Comparison of ENCODE assay signal across 1 cellular context in the genomic region with DNA sequence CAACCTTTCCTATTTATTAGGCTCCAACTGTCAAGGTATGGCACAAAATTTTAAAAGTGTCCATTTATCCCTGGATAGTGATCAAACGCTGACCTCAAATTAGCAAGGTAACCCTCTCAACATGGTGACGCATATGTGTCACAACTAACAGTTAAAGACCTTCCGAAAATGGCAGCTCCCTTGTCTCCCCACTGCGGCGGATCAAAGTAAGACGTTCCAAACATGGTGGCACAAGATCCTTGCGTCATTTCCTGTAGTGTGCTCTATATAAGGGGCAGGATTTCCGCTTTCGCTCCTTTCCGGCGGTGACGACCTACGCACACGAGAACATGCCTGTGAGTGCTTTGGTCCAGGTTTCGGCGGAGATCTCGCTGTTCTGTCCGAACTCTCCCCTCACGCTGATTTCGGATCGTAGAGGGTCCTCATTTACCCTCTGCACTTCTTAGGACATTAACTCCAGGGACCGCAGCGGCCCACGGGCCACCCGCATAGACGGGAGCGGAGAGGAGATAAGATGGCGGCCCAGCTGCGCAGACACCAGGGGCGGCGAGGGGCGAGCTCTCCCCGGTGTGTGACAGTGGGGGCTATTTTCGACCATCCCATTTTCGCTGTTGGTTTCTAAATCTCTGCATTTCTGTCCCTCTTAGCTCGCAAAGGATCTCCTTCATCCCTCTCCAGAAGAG.
TF ChIP-seq lines count a peak whose summit lies in the region.

A gene (plus strand): TSS at position 295 of the 683 bp plus-strand sequence. CDS start 35 bp downstream, at position 330.

TF ChIP-seq in HepG2, 621 proteins besides CTCF, POLR2A, EP300 and RAD21 (continued from another document and continues in another):
- TF ChIP-seq, protein P1, sequence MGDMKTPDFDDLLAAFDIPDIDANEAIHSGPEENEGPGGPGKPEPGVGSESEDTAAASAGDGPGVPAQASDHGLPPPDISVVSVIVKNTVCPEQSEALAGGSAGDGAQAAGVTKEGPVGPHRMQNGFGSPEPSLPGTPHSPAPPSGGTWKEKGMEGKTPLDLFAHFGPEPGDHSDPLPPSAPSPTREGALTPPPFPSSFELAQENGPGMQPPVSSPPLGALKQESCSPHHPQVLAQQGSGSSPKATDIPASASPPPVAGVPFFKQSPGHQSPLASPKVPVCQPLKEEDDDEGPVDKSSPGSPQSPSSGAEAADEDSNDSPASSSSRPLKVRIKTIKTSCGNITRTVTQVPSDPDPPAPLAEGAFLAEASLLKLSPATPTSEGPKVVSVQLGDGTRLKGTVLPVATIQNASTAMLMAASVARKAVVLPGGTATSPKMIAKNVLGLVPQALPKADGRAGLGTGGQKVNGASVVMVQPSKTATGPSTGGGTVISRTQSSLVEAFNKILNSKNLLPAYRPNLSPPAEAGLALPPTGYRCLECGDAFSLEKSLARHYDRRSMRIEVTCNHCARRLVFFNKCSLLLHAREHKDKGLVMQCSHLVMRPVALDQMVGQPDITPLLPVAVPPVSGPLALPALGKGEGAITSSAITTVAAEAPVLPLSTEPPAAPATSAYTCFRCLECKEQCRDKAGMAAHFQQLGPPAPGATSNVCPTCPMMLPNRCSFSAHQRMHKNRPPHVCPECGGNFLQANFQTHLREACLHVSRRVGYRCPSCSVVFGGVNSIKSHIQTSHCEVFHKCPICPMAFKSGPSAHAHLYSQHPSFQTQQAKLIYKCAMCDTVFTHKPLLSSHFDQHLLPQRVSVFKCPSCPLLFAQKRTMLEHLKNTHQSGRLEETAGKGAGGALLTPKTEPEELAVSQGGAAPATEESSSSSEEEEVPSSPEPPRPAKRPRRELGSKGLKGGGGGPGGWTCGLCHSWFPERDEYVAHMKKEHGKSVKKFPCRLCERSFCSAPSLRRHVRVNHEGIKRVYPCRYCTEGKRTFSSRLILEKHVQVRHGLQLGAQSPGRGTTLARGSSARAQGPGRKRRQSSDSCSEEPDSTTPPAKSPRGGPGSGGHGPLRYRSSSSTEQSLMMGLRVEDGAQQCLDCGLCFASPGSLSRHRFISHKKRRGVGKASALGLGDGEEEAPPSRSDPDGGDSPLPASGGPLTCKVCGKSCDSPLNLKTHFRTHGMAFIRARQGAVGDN (CRISPR knock-in tag; IDR thresholded peaks at IDR 0.05), result peak; percentile 80
- peak; percentile 81 for TF ChIP-seq HCFC1 (IDR thresholded peaks at IDR 0.05; ENCODE audit: low read depth, low read length)
- peak; percentile 67 for TF ChIP-seq ZNF781 (CRISPR knock-in tag; IDR thresholded peaks at IDR 0.05; ENCODE audit: borderline replicate concordance, not compliant biosample characterization)
- TF ChIP-seq BORCS8-MEF2B (CRISPR knock-in tag; IDR thresholded peaks at IDR 0.05), result peak; percentile 81
- TF ChIP-seq, protein P2, sequence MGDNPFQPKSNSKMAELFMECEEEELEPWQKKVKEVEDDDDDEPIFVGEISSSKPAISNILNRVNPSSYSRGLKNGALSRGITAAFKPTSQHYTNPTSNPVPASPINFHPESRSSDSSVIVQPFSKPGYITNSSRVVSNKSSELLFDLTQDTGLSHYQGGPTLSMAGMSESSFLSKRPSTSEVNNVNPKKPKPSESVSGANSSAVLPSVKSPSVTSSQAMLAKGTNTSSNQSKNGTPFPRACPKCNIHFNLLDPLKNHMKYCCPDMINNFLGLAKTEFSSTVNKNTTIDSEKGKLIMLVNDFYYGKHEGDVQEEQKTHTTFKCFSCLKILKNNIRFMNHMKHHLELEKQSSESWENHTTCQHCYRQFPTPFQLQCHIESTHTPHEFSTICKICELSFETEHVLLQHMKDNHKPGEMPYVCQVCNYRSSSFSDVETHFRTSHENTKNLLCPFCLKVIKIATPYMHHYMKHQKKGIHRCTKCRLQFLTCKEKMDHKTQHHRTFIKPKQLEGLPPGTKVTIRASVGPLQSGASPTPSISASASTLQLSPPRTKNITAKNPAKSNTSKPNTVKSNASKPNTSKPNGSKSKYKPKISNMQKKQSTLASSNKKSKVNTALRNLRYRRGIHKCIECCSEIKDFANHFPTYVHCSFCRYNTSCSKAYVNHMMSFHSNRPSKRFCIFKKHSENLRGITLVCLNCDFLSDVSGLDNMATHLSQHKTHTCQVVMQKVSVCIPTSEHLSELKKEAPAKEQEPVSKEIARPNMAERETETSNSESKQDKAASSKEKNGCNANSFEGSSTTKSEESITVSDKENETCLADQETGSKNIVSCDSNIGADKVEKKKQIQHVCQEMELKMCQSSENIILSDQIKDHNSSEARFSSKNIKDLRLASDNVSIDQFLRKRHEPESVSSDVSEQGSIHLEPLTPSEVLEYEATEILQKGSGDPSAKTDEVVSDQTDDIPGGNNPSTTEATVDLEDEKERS (CRISPR knock-in tag; IDR thresholded peaks at IDR 0.05), result peak; percentile 86
- TF ChIP-seq CREB1 (IDR thresholded peaks at IDR 0.05), result peak; percentile 96
- TF ChIP-seq CREB1 (CRISPR knock-in tag; IDR thresholded peaks at IDR 0.05), result peak; percentile 99
- 0 out of 2 replicates have a peak, but pooled peaks have one; percentile 28 for TF ChIP-seq ZNF775 (CRISPR knock-in tag; IDR thresholded peaks at IDR 0.05; ENCODE audit: borderline replicate concordance)
- TF ChIP-seq, protein P3, sequence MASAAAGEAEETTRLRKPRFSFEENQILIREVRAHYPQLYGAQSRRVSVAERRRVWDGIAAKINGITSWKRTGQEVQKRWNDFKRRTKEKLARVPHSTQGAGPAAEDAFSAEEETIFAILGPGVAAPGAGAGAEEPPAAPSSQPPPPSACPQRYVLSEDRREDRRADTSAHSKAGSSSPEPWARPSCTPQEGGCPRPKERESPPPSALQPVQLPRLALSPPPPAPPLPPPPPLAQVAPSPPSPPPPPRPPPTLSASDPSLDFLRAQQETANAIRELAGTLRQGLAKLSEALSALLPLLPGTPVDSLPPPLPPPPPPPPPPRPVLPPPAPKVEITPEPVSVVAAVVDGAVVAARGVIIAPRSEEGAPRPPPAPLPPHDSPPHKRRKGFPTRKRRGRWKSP (CRISPR knock-in tag; IDR thresholded peaks at IDR 0.05), result peak; percentile 35
- peak; percentile 65; the same call in 1 of the 2 replicates for TF ChIP-seq ZNF773 (CRISPR knock-in tag; IDR thresholded peaks at IDR 0.05; ENCODE audit: borderline replicate concordance)
- TF ChIP-seq, protein P4, sequence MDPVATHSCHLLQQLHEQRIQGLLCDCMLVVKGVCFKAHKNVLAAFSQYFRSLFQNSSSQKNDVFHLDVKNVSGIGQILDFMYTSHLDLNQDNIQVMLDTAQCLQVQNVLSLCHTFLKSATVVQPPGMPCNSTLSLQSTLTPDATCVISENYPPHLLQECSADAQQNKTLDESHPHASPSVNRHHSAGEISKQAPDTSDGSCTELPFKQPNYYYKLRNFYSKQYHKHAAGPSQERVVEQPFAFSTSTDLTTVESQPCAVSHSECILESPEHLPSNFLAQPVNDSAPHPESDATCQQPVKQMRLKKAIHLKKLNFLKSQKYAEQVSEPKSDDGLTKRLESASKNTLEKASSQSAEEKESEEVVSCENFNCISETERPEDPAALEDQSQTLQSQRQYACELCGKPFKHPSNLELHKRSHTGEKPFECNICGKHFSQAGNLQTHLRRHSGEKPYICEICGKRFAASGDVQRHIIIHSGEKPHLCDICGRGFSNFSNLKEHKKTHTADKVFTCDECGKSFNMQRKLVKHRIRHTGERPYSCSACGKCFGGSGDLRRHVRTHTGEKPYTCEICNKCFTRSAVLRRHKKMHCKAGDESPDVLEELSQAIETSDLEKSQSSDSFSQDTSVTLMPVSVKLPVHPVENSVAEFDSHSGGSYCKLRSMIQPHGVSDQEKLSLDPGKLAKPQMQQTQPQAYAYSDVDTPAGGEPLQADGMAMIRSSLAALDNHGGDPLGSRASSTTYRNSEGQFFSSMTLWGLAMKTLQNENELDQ (CRISPR knock-in tag; IDR thresholded peaks at IDR 0.05; ENCODE audit: borderline replicate concordance), result peak; percentile 88; the same call in 1 of the 2 replicates
- no peak for TF ChIP-seq ZNF557 (CRISPR knock-in tag; IDR thresholded peaks at IDR 0.05)
- TF ChIP-seq ZFY (CRISPR knock-in tag; IDR thresholded peaks at IDR 0.05), result peak; percentile 92
- peak; percentile 85 for TF ChIP-seq ZNF777 (CRISPR knock-in tag; IDR thresholded peaks at IDR 0.05)
- TF ChIP-seq ZNF296 (CRISPR knock-in tag; conservative IDR thresholded peaks at IDR 0.05), result no peak
- TF ChIP-seq ZFP41 (CRISPR knock-in tag; IDR thresholded peaks at IDR 0.05; ENCODE audit: borderline replicate concordance), result no peak
- TF ChIP-seq, protein P5, sequence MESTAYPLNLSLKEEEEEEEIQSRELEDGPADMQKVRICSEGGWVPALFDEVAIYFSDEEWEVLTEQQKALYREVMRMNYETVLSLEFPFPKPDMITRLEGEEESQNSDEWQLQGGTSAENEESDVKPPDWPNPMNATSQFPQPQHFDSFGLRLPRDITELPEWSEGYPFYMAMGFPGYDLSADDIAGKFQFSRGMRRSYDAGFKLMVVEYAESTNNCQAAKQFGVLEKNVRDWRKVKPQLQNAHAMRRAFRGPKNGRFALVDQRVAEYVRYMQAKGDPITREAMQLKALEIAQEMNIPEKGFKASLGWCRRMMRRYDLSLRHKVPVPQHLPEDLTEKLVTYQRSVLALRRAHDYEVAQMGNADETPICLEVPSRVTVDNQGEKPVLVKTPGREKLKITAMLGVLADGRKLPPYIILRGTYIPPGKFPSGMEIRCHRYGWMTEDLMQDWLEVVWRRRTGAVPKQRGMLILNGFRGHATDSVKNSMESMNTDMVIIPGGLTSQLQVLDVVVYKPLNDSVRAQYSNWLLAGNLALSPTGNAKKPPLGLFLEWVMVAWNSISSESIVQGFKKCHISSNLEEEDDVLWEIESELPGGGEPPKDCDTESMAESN (CRISPR knock-in tag; conservative IDR thresholded peaks at IDR 0.05), result peak; percentile 74
- 0 out of 2 replicates have a peak, but pooled peaks have one; percentile 67 for TF ChIP-seq ZNF33A (CRISPR knock-in tag; IDR thresholded peaks at IDR 0.05; ENCODE audit: borderline replicate concordance)
- TF ChIP-seq, protein P6, sequence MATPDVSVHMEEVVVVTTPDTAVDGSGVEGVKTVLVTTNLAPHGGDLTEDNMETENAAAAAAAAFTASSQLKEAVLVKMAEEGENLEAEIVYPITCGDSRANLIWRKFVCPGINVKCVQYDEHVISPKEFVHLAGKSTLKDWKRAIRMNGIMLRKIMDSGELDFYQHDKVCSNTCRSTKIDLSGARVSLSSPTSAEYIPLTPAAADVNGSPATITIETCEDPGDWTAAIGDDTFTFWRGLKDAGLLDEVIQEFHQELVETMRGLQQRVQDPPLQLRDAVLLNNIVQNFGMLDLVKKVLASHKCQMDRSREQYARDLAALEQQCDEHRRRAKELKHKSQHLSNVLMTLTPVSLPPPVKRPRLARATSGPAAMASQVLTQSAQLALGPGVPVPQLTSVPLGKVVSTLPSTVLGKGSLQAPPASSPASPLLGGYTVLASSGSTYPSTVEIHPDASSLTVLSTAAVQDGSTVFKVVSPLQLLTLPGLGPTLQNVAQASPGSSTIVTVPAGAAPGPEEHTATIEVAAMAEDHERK (CRISPR knock-in tag; IDR thresholded peaks at IDR 0.05; ENCODE audit: low read depth), result peak; percentile 26; the same call in 1 of the 2 replicates
- TF ChIP-seq SNAI1 (CRISPR knock-in tag; IDR thresholded peaks at IDR 0.05; ENCODE audit: borderline replicate concordance), result no peak
- TF ChIP-seq ISX (CRISPR knock-in tag; conservative IDR thresholded peaks at IDR 0.05), result no peak; the same call in 1 of the 2 replicates
- TF ChIP-seq DMAP1 (CRISPR knock-in tag; IDR thresholded peaks at IDR 0.05), result peak; percentile 94
- TF ChIP-seq ZFP90 (CRISPR knock-in tag; IDR thresholded peaks at IDR 0.05; ENCODE audit: borderline replicate concordance), result peak; percentile 63; the same call in 1 of the 2 replicates
- TF ChIP-seq, protein P7, sequence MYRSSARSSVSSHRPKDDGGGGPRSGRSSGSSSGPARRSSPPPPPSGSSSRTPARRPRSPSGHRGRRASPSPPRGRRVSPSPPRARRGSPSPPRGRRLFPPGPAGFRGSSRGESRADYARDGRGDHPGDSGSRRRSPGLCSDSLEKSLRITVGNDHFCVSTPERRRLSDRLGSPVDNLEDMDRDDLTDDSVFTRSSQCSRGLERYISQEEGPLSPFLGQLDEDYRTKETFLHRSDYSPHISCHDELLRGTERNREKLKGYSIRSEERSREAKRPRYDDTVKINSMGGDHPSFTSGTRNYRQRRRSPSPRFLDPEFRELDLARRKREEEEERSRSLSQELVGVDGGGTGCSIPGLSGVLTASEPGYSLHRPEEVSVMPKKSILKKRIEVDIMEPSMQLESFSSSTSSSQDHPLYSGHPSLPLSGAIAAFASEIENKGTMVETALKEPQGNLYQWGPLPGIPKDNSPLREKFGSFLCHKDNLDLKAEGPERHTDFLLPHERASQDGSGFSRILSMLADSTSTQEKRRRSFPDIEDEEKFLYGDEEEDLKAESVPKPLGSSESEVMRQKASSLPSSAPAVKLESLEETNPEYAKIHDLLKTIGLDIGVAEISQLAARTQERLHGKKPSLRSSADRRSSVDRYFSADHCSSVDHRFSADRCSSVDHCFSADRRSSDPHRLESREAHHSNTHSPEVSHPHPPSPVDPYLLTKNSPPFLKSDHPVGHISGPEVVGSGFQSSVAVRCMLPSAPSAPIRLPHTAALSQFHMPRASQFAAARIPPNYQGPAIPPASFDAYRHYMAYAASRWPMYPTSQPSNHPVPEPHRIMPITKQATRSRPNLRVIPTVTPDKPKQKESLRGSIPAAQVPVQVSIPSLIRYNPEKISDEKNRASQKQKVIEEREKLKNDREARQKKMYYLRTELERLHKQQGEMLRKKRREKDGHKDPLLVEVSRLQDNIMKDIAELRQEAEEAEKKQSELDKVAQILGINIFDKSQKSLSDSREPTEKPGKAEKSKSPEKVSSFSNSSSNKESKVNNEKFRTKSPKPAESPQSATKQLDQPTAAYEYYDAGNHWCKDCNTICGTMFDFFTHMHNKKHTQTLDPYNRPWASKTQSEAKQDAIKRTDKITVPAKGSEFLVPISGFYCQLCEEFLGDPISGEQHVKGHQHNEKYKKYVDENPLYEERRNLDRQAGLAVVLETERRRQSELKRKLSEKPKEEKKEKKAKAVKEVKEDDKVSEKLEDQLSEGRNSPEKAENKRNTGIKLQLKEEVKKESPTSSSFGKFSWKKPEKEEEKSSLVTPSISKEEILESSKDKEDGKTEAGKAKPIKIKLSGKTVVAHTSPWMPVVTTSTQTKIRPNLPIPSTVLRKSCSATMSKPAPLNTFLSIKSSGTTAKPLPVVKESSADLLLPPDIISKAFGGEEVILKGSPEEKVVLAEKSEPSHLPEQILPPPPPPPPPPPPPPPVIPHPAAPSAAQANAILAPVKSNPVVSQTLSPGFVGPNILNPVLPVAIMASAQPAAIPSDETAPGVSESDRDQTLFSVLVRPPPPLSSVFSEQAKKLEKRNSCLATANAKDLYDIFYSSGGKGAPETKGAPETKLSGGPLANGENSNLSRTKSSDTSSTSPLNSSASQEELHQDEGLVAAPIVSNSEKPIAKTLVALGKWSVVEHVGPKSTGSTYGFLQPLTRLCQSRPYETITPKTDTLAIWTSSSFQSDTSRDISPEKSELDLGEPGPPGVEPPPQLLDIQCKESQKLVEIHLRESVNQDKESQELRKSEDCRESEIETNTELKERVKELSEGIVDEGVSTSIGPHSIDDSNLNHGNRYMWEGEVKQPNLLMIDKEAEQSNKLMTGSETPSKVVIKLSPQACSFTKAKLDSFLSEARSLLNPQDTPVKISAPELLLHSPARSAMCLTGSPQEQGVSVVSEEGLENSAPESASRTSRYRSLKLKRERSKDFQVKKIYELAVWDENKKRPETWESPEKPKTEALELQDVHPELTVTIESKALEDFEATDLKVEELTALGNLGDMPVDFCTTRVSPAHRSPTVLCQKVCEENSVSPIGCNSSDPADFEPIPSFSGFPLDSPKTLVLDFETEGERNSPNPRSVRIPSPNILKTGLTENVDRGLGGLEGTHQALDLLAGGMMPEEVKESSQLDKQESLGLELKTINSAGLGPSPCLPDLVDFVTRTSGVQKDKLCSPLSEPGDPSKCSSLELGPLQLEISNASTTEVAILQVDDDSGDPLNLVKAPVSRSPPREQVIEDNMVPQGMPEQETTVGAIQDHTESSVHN (CRISPR knock-in tag; IDR thresholded peaks at IDR 0.05), result 0 out of 2 replicates have a peak, but pooled peaks have one; percentile 43
- peak; percentile 100 for TF ChIP-seq POLR2G (IDR thresholded peaks at IDR 0.05; ENCODE audit: low read depth, low read length)
- TF ChIP-seq PAX8 (CRISPR knock-in tag; IDR thresholded peaks at IDR 0.05; ENCODE audit: borderline replicate concordance), result 0 out of 2 replicates have a peak, but pooled peaks have one; percentile 68
- 0 out of 2 replicates have a peak, but pooled peaks have one; percentile 53 for TF ChIP-seq HDAC6 (IDR thresholded peaks at IDR 0.05; ENCODE audit: low read depth, low read length)
- TF ChIP-seq NFE2 (CRISPR knock-in tag; IDR thresholded peaks at IDR 0.05), result no peak
